ENCODE assay signal across 19 cellular contexts in the genomic region with DNA sequence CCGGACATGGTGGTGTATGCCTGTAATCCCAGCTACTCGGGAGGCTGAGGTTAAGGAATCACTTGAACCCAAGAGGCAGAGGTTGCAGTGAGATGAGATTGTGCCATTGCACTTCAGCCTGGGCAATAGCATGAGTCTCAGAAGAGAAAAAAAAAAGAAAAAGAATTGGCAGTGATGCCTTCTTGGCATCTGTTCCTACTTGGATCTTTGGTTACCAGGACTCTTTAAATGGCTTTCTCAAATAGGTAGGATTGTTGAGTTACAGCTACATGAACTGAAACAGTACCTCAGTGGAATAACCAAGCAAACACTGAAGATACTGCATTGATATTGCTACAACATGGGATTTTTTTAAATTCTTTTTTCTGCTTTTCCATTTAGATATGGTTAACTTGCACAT.
DNase-seq lines count a peak whose midpoint lies in the region; ATAC-seq, FAIRE-seq and TF ChIP-seq lines count a peak whose summit lies in the region.
"Had no signal": no experiment of that assay in that cellular context is flagged by ENCODE, and none has a peak within 500 bp of the region (broad histone marks: within the 10 kb centered on the region; RNA-seq: fewer than 3 reads in every experiment).

No MANE protein-coding gene starts in this region.

- no peaks in the 10 kb centered on the region for H3K9me3 ChIP-seq in right cardiac atrium (ENCODE audit: control insufficient read depth, low read length)
- H3K9me3 ChIP-seq in liver (ENCODE audit: control insufficient read depth in 4 of 4, low read length in 3 of 4) = no peaks in the 10 kb centered on the region
- no peaks in the 10 kb centered on the region for H3K9me3 ChIP-seq in HepG2 (ENCODE audit: low read length)
- H3K9me3 ChIP-seq in gastrocnemius medialis = no peaks in the 10 kb centered on the region
- H3K9me3 ChIP-seq in trophoblast cell (ENCODE audit: insufficient read depth, low read depth, low read length) = no peaks in the 10 kb centered on the region
- H3K9me3 ChIP-seq: A549, Caco-2, HAP-1 had no signal

- intact Hi-C loops in Right ventricle myocardium superior (cut with DNase I) = no loop called here
- intact Hi-C loops in right cardiac atrium (cut with DNase I) = no loop called here
- intact Hi-C loops in HepG2 (cut with micrococcal nuclease; ENCODE audit: unreplicated experiment) = no loop called here
- intact Hi-C loops in gastrocnemius medialis (cut with DNase I; ENCODE audit: low total_unique reads) = no loop called here

- H3K4me3 ChIP-seq in right cardiac atrium (ENCODE audit: low read length) (no peak overlapping the region), liver (ENCODE audit: low read depth in 1 of 3, low read length in 3 of 3) (peak overlapping the region in 2 of 3 donors; percentile 31 to 84), HepG2 (replicated peaks in 1 of 3; ENCODE audit: insufficient read depth in 1 of 3, low read depth in 2 of 3, low read length in 3 of 3) (no peak overlapping the region), gastrocnemius medialis (peak overlapping the region in 1 of 4 donors; percentile 11), trophoblast cell (ENCODE audit: low read depth, low read length) (no peak overlapping the region)
- H3K4me3 ChIP-seq: A549, GM23248, HAP-1 had no signal

- H2AFZ ChIP-seq in HepG2 (ENCODE audit: low read length) (no peak overlapping the region), trophoblast cell (ENCODE audit: insufficient read depth, low read length, poor library complexity) (no peak overlapping the region)
- H2AFZ ChIP-seq: GM23248 had no signal

- H3K79me1 ChIP-seq in trophoblast cell (ENCODE audit: low read length) = no peaks in the 10 kb centered on the region

- in situ Hi-C loops in HepG2 (cut with HindIII; ENCODE audit: extremely low pct_ligation_motif_present, low pct_unique_long_range_greater_than_20kb) = no loop called here
- in situ Hi-C loops in gastrocnemius medialis (cut with MboI; ENCODE audit: low sequenced_read_pairs in 4 of 4) = no loop called here

- POLR2A ChIA-PET in HepG2 (lab: Yijun Ruan, JAX) = no interaction called here

- H2AK5ac ChIP-seq in trophoblast cell (ENCODE audit: low read length) = no peak overlapping the region

- TF ChIP-seq POLR2A in HepG2 (IDR thresholded peaks at IDR 0.05; ENCODE audit: insufficient read depth in 1 of 2, low read depth in 2 of 2, low read length in 2 of 2) (no peak), gastrocnemius medialis (IDR thresholded peaks at IDR 0.05) (no peak)

- no peak overlapping the region for H2BK5ac ChIP-seq in trophoblast cell (ENCODE audit: low read depth, low read length, poor library complexity)

- H3K27me3 ChIP-seq in right cardiac atrium (ENCODE audit: control insufficient read depth, insufficient read depth) = no peaks in the 10 kb centered on the region
- H3K27me3 ChIP-seq in liver (ENCODE audit: control insufficient read depth in 4 of 4, insufficient read depth in 4 of 4, low read length in 3 of 4) = no peaks in the 10 kb centered on the region
- no peaks in the 10 kb centered on the region for H3K27me3 ChIP-seq in HepG2 (ENCODE audit: control insufficient read depth in 1 of 2, insufficient read depth in 2 of 2, low read length in 2 of 2)
- no peaks in the 10 kb centered on the region for H3K27me3 ChIP-seq in gastrocnemius medialis
- no peaks in the 10 kb centered on the region for H3K27me3 ChIP-seq in trophoblast cell (ENCODE audit: insufficient read depth, low read length)

- H3K79me2 ChIP-seq in HepG2 (ENCODE audit: insufficient read depth, low read length) (peaks cover 18% of the 10 kb centered on the region), trophoblast cell (ENCODE audit: control insufficient read depth, insufficient read depth, low read length, poor library complexity) (peaks cover 3% of the 10 kb centered on the region)

- H3K4me1 ChIP-seq in right cardiac atrium (ENCODE audit: control insufficient read depth, insufficient read depth, low read length) = peaks cover 7% of the 10 kb centered on the region
- peaks cover 8 to 62% (median 40%) of the 10 kb centered on the region in 4 donors for H3K4me1 ChIP-seq in liver (ENCODE audit: control insufficient read depth in 4 of 4, insufficient read depth in 4 of 4, low read length in 3 of 4)
- peaks cover 46% of the 10 kb centered on the region for H3K4me1 ChIP-seq in HepG2 (ENCODE audit: insufficient read depth, low read length)
- H3K4me1 ChIP-seq in gastrocnemius medialis = peaks cover 86 to 92% of the 10 kb centered on the region in 2 donors
- peaks cover 5 to 8% of the 10 kb centered on the region in 2 experiments for H3K4me1 ChIP-seq in trophoblast cell (ENCODE audit: control insufficient read depth in 1 of 2, insufficient read depth in 2 of 2, low read length in 2 of 2)
- H3K4me1 ChIP-seq: HAP-1 had no signal

- H2BK120ac ChIP-seq in trophoblast cell (ENCODE audit: insufficient read depth, low read length, poor library complexity) = no peak overlapping the region

- no peak overlapping the region for H4K12ac ChIP-seq in trophoblast cell (ENCODE audit: low read depth, low read length)

- TF ChIP-seq EP300 in HepG2 (IDR thresholded peaks at IDR 0.05; ENCODE audit: low read depth in 2 of 2, low read length in 2 of 2) = no peak
- no peak for TF ChIP-seq EP300 in HepG2 (CRISPR knock-in tag; IDR thresholded peaks at IDR 0.05; ENCODE audit: borderline replicate concordance)

- H3K36me3 ChIP-seq in liver (ENCODE audit: control insufficient read depth in 4 of 4, insufficient read depth in 3 of 4, low read depth in 1 of 4, low read length in 3 of 4) (no peaks in the 10 kb centered on the region), HepG2 (replicated peaks in 1 of 2; ENCODE audit: control insufficient read depth in 1 of 2, insufficient read depth in 2 of 2, low read length in 2 of 2) (peaks cover 13 to 40% of the 10 kb centered on the region in 2 experiments), gastrocnemius medialis (no peaks in the 10 kb centered on the region), trophoblast cell (ENCODE audit: control insufficient read depth in 1 of 2, insufficient read depth in 2 of 2, low read length in 2 of 2) (peaks cover 6 to 11% of the 10 kb centered on the region in 2 experiments)
- H3K36me3 ChIP-seq: HAP-1 had no signal

- no peak overlapping the region for H4K91ac ChIP-seq in trophoblast cell (ENCODE audit: low read depth, low read length)

- WGBS in right cardiac atrium = 76% methylated on average over 2 of the region's 2 CpGs
- 39% methylated on average over 2 of the region's 2 CpGs for WGBS in liver
- 100% methylated on average over 2 of the region's 2 CpGs for WGBS in HepG2 (ENCODE audit: low lambda C conversion rate)
- WGBS in trophoblast cell (ENCODE audit: extremely low coverage, insufficient coverage, insufficient read length) = no CpG with 5 or more reads among the region's 2 CpGs

- H3K27ac ChIP-seq in right cardiac atrium (ENCODE audit: low read length) (no peak overlapping the region), liver (ENCODE audit: low read depth in 1 of 2, low read length in 2 of 2) (peak overlapping the region; percentile 79 to 92), HepG2 (ENCODE audit: extremely low read length, insufficient read depth, low read length) (no peak overlapping the region), gastrocnemius medialis (peak overlapping the region; percentile 86 to 99 (median 90)), trophoblast cell (ENCODE audit: low read depth, low read length) (no peak overlapping the region)
- H3K27ac ChIP-seq: 22Rv1, A549, C4-2B, GM23248 had no signal

- H4K20me1 ChIP-seq in HepG2 (ENCODE audit: insufficient read depth, low read length) = peaks cover 9% of the 10 kb centered on the region

- peak overlapping the region in 1 of 2 donors; percentile 56 for H3K9ac ChIP-seq in liver (ENCODE audit: low read depth in 1 of 2, low read length in 2 of 2)
- H3K9ac ChIP-seq in HepG2 (ENCODE audit: insufficient read depth, low read depth, low read length) = no peak overlapping the region
- H3K9ac ChIP-seq in trophoblast cell (ENCODE audit: low read length) = no peak overlapping the region
- H3K9ac ChIP-seq: GM23248 had no signal

- CTCF ChIA-PET in HepG2 (lab: Yijun Ruan, JAX; ENCODE audit: low intra/inter-chr PET ratio, low total read pairs) = no interaction called here

- no peak overlapping the region for H2BK12ac ChIP-seq in trophoblast cell (ENCODE audit: low read length)

- no peak overlapping the region for H4K8ac ChIP-seq in trophoblast cell (ENCODE audit: low read depth, low read length)

- no peak overlapping the region for H3K14ac ChIP-seq in trophoblast cell (ENCODE audit: low read length)

- H3K23ac ChIP-seq in trophoblast cell (ENCODE audit: low read length) = no peak overlapping the region

- TF ChIP-seq RAD21 in liver (IDR thresholded peaks at IDR 0.05) (no peak), HepG2 (CRISPR knock-in tag; IDR thresholded peaks at IDR 0.05) (no peak)

- no peak for FAIRE-seq in HepG2 (lab: Jason Lieb, UNC)
- FAIRE-seq: A549, D721Med, GM12892, GM18507 had no signal

- no TSS peak for BruUV-seq in HepG2 (replicated peaks; lab: Mats Ljungman, UMichigan)

- TF ChIP-seq CTCF in liver (IDR thresholded peaks at IDR 0.05; ENCODE audit: low read depth, low read length, missing input control) (no peak), HepG2 (CRISPR knock-in tag; IDR thresholded peaks at IDR 0.05) (no peak), gastrocnemius medialis (IDR thresholded peaks at IDR 0.05 in 4 of 5, conservative IDR thresholded peaks at IDR 0.05 in 1 of 5) (no peak)

- H3K4ac ChIP-seq in trophoblast cell (ENCODE audit: low read depth, low read length) = no peak overlapping the region

- DNase-seq in Right ventricle myocardium superior (no peak), right cardiac atrium (no peak), HepG2 (ENCODE audit: low spot score) (no peak), gastrocnemius medialis (no peak), trophoblast cell (no peak)
- DNase-seq: AML-193; Caco-2; CD4-positive, alpha-beta T cell; GDM1; GM23248 had no signal

- ATAC-seq in Right ventricle myocardium superior (ENCODE audit: poor library complexity) (peak; percentile 2), right cardiac atrium (no peak), HepG2 (no peak), gastrocnemius medialis (peak; percentile 63 to 65), HG03025 (IDR thresholded peaks at IDR 0.05; ENCODE audit: low FRiP score, unreplicated experiment) (no peak)
- ATAC-seq: A549 had no signal

- H3K4me2 ChIP-seq in HepG2 (ENCODE audit: low read depth, low read length) (no peak overlapping the region), trophoblast cell (ENCODE audit: low read length) (no peak overlapping the region)
- H3K4me2 ChIP-seq: A549 had no signal

- no peak overlapping the region for H3K18ac ChIP-seq in trophoblast cell (ENCODE audit: low read length)

TF ChIP-seq in liver, 16 proteins besides CTCF, POLR2A, EP300 and RAD21 (continues in another document):
- TF ChIP-seq GABPA (IDR thresholded peaks at IDR 0.05 in 1 of 2, conservative IDR thresholded peaks at IDR 0.05 in 1 of 2) (no peak), RXRA (IDR thresholded peaks at IDR 0.05) (no peak)

Comparison
In these comparisons a context has a peak if more than half of its experiments do, and no peak if none do; other contexts are left out.
1. ATAC-seq: peak in Right ventricle myocardium superior (single experiment) and gastrocnemius medialis (2 of 2); none in right cardiac atrium (0 of 2), HepG2 (single experiment) and HG03025 (single experiment).
2. H3K27ac ChIP-seq: peak in liver (2 of 2) and gastrocnemius medialis (4 of 4); none in right cardiac atrium (single experiment), HepG2 (single experiment) and trophoblast cell (single experiment).
3. H3K4me3 ChIP-seq: peak in liver (2 of 3); none in right cardiac atrium (single experiment), HepG2 (0 of 3) and trophoblast cell (single experiment).